ENCODE assay signal across 31 cellular contexts in the genomic region with DNA sequence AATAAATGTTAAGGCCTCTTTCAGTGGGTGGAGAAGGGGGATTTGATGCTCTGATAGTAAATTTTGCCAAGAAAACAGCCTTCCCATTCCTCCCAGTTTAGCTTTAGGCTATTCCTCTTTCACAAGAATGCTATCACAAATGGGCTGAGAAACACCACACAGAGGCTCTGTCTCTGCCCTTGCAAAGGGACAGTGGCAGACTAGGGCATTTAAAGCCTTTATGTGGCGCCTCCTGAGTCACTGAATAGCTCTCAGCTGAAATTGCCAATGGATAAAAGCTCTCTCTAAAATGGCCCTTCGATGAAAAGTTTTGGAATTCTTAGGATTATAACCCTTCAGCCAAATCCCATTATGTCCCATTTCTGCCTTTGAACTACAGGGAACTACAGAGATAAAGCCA.
"Had no signal": no experiment of that assay in that cellular context is flagged by ENCODE, and none has a peak within 500 bp of the region (broad histone marks: within the 10 kb centered on the region; RNA-seq: fewer than 3 reads in every experiment).

No MANE protein-coding gene starts in this region.

- H2AFZ ChIP-seq: parathyroid adenoma had no signal

- H3K4me3 ChIP-seq: ovary, psoas muscle, right lobe of liver, sigmoid colon, spleen, suprapubic skin, testis, tibial artery, transverse colon, upper lobe of right lung, uterus had no signal

- H3K27me3 ChIP-seq: ovary, right lobe of liver, sigmoid colon, spleen, suprapubic skin, testis, tibial artery, transverse colon, upper lobe of right lung, uterus had no signal

- H3K9ac ChIP-seq: parathyroid adenoma had no signal

- DNase-seq: naive thymus-derived CD4-positive, alpha-beta T cell; natural killer cell; occipital lobe; ovary; posterior cingulate gyrus; psoas muscle; right cardiac atrium; right lobe of liver; sigmoid colon; small intestine; spleen; stimulated activated CD4-positive, alpha-beta T cell treated with anti-CD3 and anti-CD28 coated beads, Interleukin-12 subunit alpha, Interleukin-12 subunit beta, amount 100 ng/mL, for 4 hours; stimulated activated CD4-positive, alpha-beta T cell treated with anti-CD3 and anti-CD28 coated beads, Interleukin-1b, Interleukin-23, amount 100 ng/mL, for 48 hours; stimulated activated CD4-positive, alpha-beta T cell treated with anti-CD3 and anti-CD28 coated beads, Interleukin-4, amount 100 ng/mL, for 1 hour; stimulated activated CD4-positive, alpha-beta T cell treated with anti-CD3 and anti-CD28 coated beads, Interleukin-4, amount 100 ng/mL, for 4 hours; stimulated activated CD8-positive, alpha-beta memory T cell treated with anti-CD3 and anti-CD28 coated beads, Interleukin-4, amount 100 ng/mL, for 48 hours; stimulated activated naive CD4-positive, alpha-beta T cell; stimulated activated naive CD8-positive, alpha-beta T cell treated with anti-CD3 and anti-CD28 coated beads, Interleukin-15, amount 100 ng/mL, for 72 hours; stimulated activated naive CD8-positive, alpha-beta T cell treated with anti-CD3 and anti-CD28 coated beads, Interleukin-15, Interleukin-2, amounts not matched to agents 100 U/mL and 50 U/mL, for 24 hours; substantia nigra; testis; tibial artery; transverse colon; upper lobe of right lung; uterus had no signal

- H3K4me1 ChIP-seq: parathyroid adenoma, psoas muscle, right lobe of liver, sigmoid colon, spleen, suprapubic skin, testis, tibial artery, transverse colon, upper lobe of right lung, uterus had no signal

- H3K4me3 Mint-ChIP-seq: naive thymus-derived CD4-positive, alpha-beta T cell; natural killer cell; nephron; stimulated activated memory B cell treated with anti-CD40 and anti-IgM and Interleukin-4, amounts not matched to agents 10 μg/mL and 1 μg/mL and 100 μg/mL, for 72 hours; stimulated activated naive CD8-positive, alpha-beta T cell treated with anti-CD3 and anti-CD28 coated beads, Interleukin-15, amount 100 ng/mL, for 72 hours; type B pancreatic cell had no signal

- H3K79me2 ChIP-seq: parathyroid adenoma had no signal

- H3K27me3 Mint-ChIP-seq: progenitor cell of endocrine pancreas; stimulated activated memory B cell treated with anti-CD40 and anti-IgM and Interleukin-4, amounts not matched to agents 10 μg/mL and 1 μg/mL and 100 μg/mL, for 72 hours had no signal

- H3K36me3 Mint-ChIP-seq: naive thymus-derived CD4-positive, alpha-beta T cell; natural killer cell; stimulated activated memory B cell treated with anti-CD40 and anti-IgM and Interleukin-4, amounts not matched to agents 10 μg/mL and 1 μg/mL and 100 μg/mL, for 72 hours; type B pancreatic cell had no signal

- H3K27ac Mint-ChIP-seq: naive thymus-derived CD4-positive, alpha-beta T cell; natural killer cell; nephron; stimulated activated memory B cell treated with anti-CD40 and anti-IgM and Interleukin-4, amounts not matched to agents 10 μg/mL and 1 μg/mL and 100 μg/mL, for 72 hours; stimulated activated naive CD8-positive, alpha-beta T cell treated with anti-CD3 and anti-CD28 coated beads, Interleukin-15, amount 100 ng/mL, for 72 hours; type B pancreatic cell had no signal

- H3K4me1 Mint-ChIP-seq: naive thymus-derived CD4-positive, alpha-beta T cell; natural killer cell; nephron; stimulated activated memory B cell treated with anti-CD40 and anti-IgM and Interleukin-4, amounts not matched to agents 10 μg/mL and 1 μg/mL and 100 μg/mL, for 72 hours; stimulated activated naive CD8-positive, alpha-beta T cell treated with anti-CD3 and anti-CD28 coated beads, Interleukin-15, amount 100 ng/mL, for 72 hours had no signal

- H3K9me3 ChIP-seq: ovary, psoas muscle, right lobe of liver, sigmoid colon, suprapubic skin, testis, tibial artery, transverse colon, upper lobe of right lung, uterus had no signal

- ATAC-seq: naive thymus-derived CD4-positive, alpha-beta T cell; natural killer cell; psoas muscle; right cardiac atrium; right lobe of liver; stimulated activated memory B cell treated with anti-CD40 and anti-IgM and Interleukin-4, amounts not matched to agents 10 μg/mL and 1 μg/mL and 100 μg/mL, for 72 hours; stimulated activated naive CD8-positive, alpha-beta T cell treated with anti-CD3 and anti-CD28 coated beads, Interleukin-15, amount 100 ng/mL, for 72 hours; stimulated activated naive CD8-positive, alpha-beta T cell treated with anti-CD3 and anti-CD28 coated beads, Interleukin-15, Interleukin-2, amounts not matched to agents 100 U/mL and 50 U/mL, for 24 hours; upper lobe of right lung had no signal

- H3K36me3 ChIP-seq: ovary, right lobe of liver, sigmoid colon, spleen, suprapubic skin, tibial artery, transverse colon, upper lobe of right lung, uterus had no signal

- H3K27ac ChIP-seq: ovary, parathyroid adenoma, psoas muscle, right lobe of liver, sigmoid colon, spleen, suprapubic skin, testis, tibial artery, transverse colon, upper lobe of right lung, uterus had no signal
